ENCODE assay signal across 8 cellular contexts in genomic region chr2:19357383-19358241, GRCh38. TPM values are rescaled to one million over a fixed set of nuclear protein-coding genes. Genes with fewer than 3 reads are reported as not detected.
DNase-seq lines count a peak whose midpoint lies in the region; ATAC-seq and TF ChIP-seq lines count a peak whose summit lies in the region.

No MANE protein-coding gene starts in this region.

- peaks cover 22 to 76% (median 51%) of the 10 kb centered on the region in 11 experiments for H3K9me3 ChIP-seq in BLaER1 treated with 17β-estradiol and CSF1 and Interleukin-3, amounts not matched to agents 10 nM and 100 nM (replicated peaks in 1 of 11)

- H3K4me3 Mint-ChIP-seq in naive B cell: peak overlapping the region; percentile 70 to 84 (median 76)

- H3K36me3 ChIP-seq in BLaER1 treated with 17β-estradiol and CSF1 and Interleukin-3, amounts not matched to agents 10 nM and 100 nM: no peaks in the 10 kb centered on the region

- H3K4me1 Mint-ChIP-seq in naive B cell: peaks cover 30 to 74% (median 57%) of the 10 kb centered on the region in 3 donors

- H3K27me3 ChIP-seq in BLaER1 treated with 17β-estradiol and CSF1 and Interleukin-3, amounts not matched to agents 10 nM and 100 nM: peaks cover 97 to 100% (median 100%) of the 10 kb centered on the region in 11 experiments

- peak overlapping the region; percentile 38 to 63 (median 50); a peak in 16 of 20 replicates for H3K4me3 ChIP-seq in BLaER1 treated with 17β-estradiol and CSF1 and Interleukin-3, amounts not matched to agents 10 nM and 100 nM
- H3K4me3 ChIP-seq in epithelial cell of esophagus (ENCODE audit: low read length): peak overlapping the region; percentile 66

- no peak overlapping the region for H3K27ac ChIP-seq in BLaER1 treated with 17β-estradiol and CSF1 and Interleukin-3, amounts not matched to agents 10 nM and 100 nM

- H3K27me3 Mint-ChIP-seq in naive B cell: peaks cover 71 to 95% (median 84%) of the 10 kb centered on the region in 3 donors

- DNase-seq in NCI-H510A (lab: John Stamatoyannopoulos, UW): peak; percentile 11
- peak; percentile 42 for DNase-seq in epithelial cell of esophagus (ENCODE audit: low read depth)
- DNase-seq in naive B cell: no peak
- DNase-seq in H4 (ENCODE audit: low spot score): no peak
- DNase-seq in NCI-H1092 treated with DMSO at 0.1 percent for 48 hours (lab: John Stamatoyannopoulos, UW): no peak
- no peak for DNase-seq in C1 segment of cervical spinal cord (lab: John Stamatoyannopoulos, UW)

- H3K4me2 ChIP-seq in BLaER1 treated with 17β-estradiol and CSF1 and Interleukin-3, amounts not matched to agents 10 nM and 100 nM: peak overlapping the region; percentile 63 to 91 (median 74)

- H3K4me1 ChIP-seq in BLaER1 treated with 17β-estradiol and CSF1 and Interleukin-3, amounts not matched to agents 10 nM and 100 nM: peaks cover 0 to 17% (median 5%) of the 10 kb centered on the region in 10 experiments; a peak in 5 of 20 replicates

- H4K20me1 ChIP-seq in BLaER1 treated with 17β-estradiol and CSF1 and Interleukin-3, amounts not matched to agents 10 nM and 100 nM: peaks cover 0 to 53% (median 6%) of the 10 kb centered on the region in 11 experiments; a peak in 10 of 22 replicates

- H3K9me3 Mint-ChIP-seq in naive B cell: peaks cover 0 to 9% (median 3%) of the 10 kb centered on the region in 7 donors

- H3K36me3 Mint-ChIP-seq in naive B cell: peaks cover 5 to 6% of the 10 kb centered on the region in 2 donors

- H3K27ac Mint-ChIP-seq in naive B cell: peak overlapping the region in 4 of 6 donors; percentile 69 to 94 (median 88)

- H3K9ac ChIP-seq in BLaER1 treated with 17β-estradiol and CSF1 and Interleukin-3, amounts not matched to agents 10 nM and 100 nM: no peak overlapping the region; a peak in 1 of 22 replicates

- ATAC-seq in naive B cell (ENCODE audit: low read depth in 2 of 2): no peak
- ATAC-seq in GM21381 (IDR thresholded peaks at IDR 0.05; ENCODE audit: unreplicated experiment): no peak

- TF ChIP-seq CTCF in epithelial cell of esophagus (IDR thresholded peaks at IDR 0.05; ENCODE audit: insufficient read depth, low read depth, low read length, missing control alignments): no peak

RNA-seq across cellular contexts. Expression of gene OSR1, which starts 0.8 kb away (rescaled TPM):
- not detected for polyA plus RNA-seq in naive B cell (ENCODE audit: low read depth in 6 of 6)
- total RNA-seq in H4 (2014; rRNA removed; shearing (Covaris generic)): 1.3 TPM in 2 replicates

Comparison
In these comparisons a context has a peak if more than half of its experiments do, and no peak if none do; other contexts are left out.
1. DNase-seq: peak in NCI-H510A (single experiment) and epithelial cell of esophagus (single experiment); none in naive B cell (single experiment), H4 (single experiment), NCI-H1092 treated with DMSO at 0.1 percent for 48 hours (single experiment) and C1 segment of cervical spinal cord (0 of 14).